In the genomic region with DNA sequence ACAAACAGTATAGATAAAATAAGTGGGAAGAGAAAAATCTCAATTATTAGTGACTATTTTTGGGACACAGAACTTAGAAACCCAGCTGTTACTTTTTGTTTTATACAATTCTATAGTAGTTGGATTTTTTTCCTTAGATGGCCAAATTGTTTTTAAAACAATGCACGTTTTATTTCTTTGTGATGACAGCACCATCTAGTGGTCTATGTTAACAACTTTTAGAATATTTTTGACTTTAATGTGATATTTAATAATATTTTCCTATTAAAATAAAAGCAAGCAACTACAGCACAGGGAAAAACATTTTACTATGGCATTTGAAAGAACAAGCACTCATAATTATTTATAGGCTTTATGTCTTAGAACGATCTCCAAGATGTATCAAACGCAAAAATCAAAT, we compare ENCODE assay signal across 9 cellular contexts. TPM values are rescaled to one million over a fixed set of nuclear protein-coding genes. Genes with fewer than 3 reads are reported as not detected.
DNase-seq lines count a peak whose midpoint lies in the region; ATAC-seq and TF ChIP-seq lines count a peak whose summit lies in the region.
"Had no signal": no experiment of that assay in that cellular context is flagged by ENCODE, and none has a peak within 500 bp of the region (broad histone marks: within the 10 kb centered on the region; RNA-seq: fewer than 3 reads in every experiment).

No MANE protein-coding gene starts in this region.

- ATAC-seq in RWPE2 (ENCODE audit: low read depth) (no peak), HG03520 (IDR thresholded peaks at IDR 0.05; ENCODE audit: unreplicated experiment) (no peak)

- H3K4me1 ChIP-seq in RWPE2 (ENCODE audit: insufficient read depth, poor library complexity, severe bottlenecking), result no peaks in the 10 kb centered on the region

- H3K27ac ChIP-seq in RWPE2 (ENCODE audit: poor library complexity, severe bottlenecking), result no peak overlapping the region

- DNase-seq in ACHN (peak; percentile 28), GM12864 (ENCODE audit: low read depth) (no peak), RWPE2 (ENCODE audit: low spot score) (no peak), glomerular endothelial cell (ENCODE audit: extremely low read depth, low read depth, low spot score) (peak; percentile 4), GDM1 (lab: John Stamatoyannopoulos, UW) (no peak), 8988T (no peak), DMS153 treated with DMSO at 0.1 percent for 48 hours (lab: John Stamatoyannopoulos, UW; ENCODE audit: unreplicated experiment) (no peak)
- DNase-seq: NCI-H2171 treated with DMSO at 0.1 percent for 48 hours had no signal

- peak; percentile 35 for TF ChIP-seq CTCF in GM12864 (IDR thresholded peaks at IDR 0.05; ENCODE audit: low read depth, low read length, missing control alignments)
- TF ChIP-seq CTCF in RWPE2 (IDR thresholded peaks at IDR 0.05; ENCODE audit: poor library complexity, severe bottlenecking), result peak; percentile 71

- H3K36me3 ChIP-seq in RWPE2 (ENCODE audit: low read depth), result no peaks in the 10 kb centered on the region

- H3K27me3 ChIP-seq in RWPE2 (ENCODE audit: insufficient read depth, poor library complexity, severe bottlenecking), result no peaks in the 10 kb centered on the region

- in situ Hi-C loops in ACHN (cut with HindIII; ENCODE audit: low pct_ligation_motif_present, low pct_unique_long_range_greater_than_20kb, low sequenced_read_pairs), result no loop called here

- H3K4me3 ChIP-seq in GM12864 (ENCODE audit: low read depth, low read length), result no peak overlapping the region
- no peak overlapping the region for H3K4me3 ChIP-seq in RWPE2 (ENCODE audit: severe bottlenecking)

- no peaks in the 10 kb centered on the region for H3K9me3 ChIP-seq in RWPE2 (ENCODE audit: severe bottlenecking)

RNA-seq across cellular contexts. Expression of a gene that starts 5.6 kb away (rescaled TPM):
- total RNA-seq in glomerular endothelial cell, result not detected in 2 replicates

Comparison
In these comparisons a context has a peak if more than half of its experiments do, and no peak if none do; other contexts are left out.
1. DNase-seq: peak in ACHN (single experiment) and glomerular endothelial cell (single experiment); none in GM12864 (single experiment), RWPE2 (single experiment), GDM1 (single experiment), 8988T (single experiment) and DMS153 treated with DMSO at 0.1 percent for 48 hours (single experiment).